1 cellular context compared by ENCODE assay signal in genomic region chr1:38207906-38208305, GRCh38.
TF ChIP-seq lines count a peak whose summit lies in the region.

No MANE protein-coding gene starts in this region.

TF ChIP-seq in H1, 55 proteins besides CTCF, POLR2A, EP300 and RAD21:
- TF ChIP-seq RXRA (IDR thresholded peaks at IDR 0.05; ENCODE audit: insufficient read depth, low read depth, low read length) (no peak), MAX (IDR thresholded peaks at IDR 0.05) (no peak), SP2 (IDR thresholded peaks at IDR 0.05; ENCODE audit: low read length) (no peak), SIX5 (IDR thresholded peaks at IDR 0.05; ENCODE audit: low read depth, low read length) (no peak), CEBPB (IDR thresholded peaks at IDR 0.05; ENCODE audit: low read depth, low read length) (no peak), CHD2 (IDR thresholded peaks at IDR 0.05; ENCODE audit: low read length) (no peak), SIN3A (conservative IDR thresholded peaks at IDR 0.05 in 1 of 2, IDR thresholded peaks at IDR 0.05 in 1 of 2; ENCODE audit: low read depth in 1 of 2, low read length in 2 of 2) (no peak)
